ENCODE assay signal across 23 cellular contexts in the genomic region with DNA sequence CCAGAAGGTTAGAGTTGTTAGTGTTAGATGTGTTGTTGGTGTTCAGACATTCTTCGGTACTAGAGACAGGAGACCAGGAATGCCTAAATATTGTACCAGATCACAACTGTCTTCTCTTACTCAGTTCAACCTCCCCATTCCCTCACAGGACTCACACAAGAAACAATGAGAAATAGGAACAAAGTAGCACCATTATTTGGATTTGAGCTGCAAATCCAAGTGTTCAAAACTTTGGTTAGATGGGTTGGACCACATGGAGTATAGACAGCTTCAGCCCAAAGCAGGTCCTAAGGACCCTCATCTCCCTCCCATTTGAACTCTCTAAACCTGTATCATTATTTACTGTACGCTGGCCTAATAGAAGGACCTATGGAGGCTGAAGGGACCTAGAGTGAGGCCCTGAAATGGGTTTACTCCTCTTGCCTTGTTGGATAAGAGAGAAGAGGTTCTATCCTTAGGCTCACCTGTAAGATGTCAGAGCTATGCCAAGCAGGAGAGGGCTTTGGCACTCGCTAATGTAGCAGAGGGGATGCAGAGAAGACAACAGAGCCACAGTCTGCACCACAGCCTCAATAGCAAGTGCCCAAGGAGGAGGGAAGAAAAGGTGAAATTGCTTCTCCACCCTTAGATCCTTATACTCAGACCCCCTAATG.
"Had no signal": no experiment of that assay in that cellular context is flagged by ENCODE, and none has a peak within 500 bp of the region (broad histone marks: within the 10 kb centered on the region; RNA-seq: fewer than 3 reads in every experiment).

No MANE protein-coding gene starts in this region.

- H3K27ac ChIP-seq: PC-9 had no signal

- H3K4me2 ChIP-seq: PC-9 had no signal

- H3K27ac Mint-ChIP-seq: activated B cell treated with CpG ODN at 0.5 μM for 24 hours; activated CD4-positive, alpha-beta memory T cell treated with anti-CD3 and anti-CD28 coated beads, Interleukin-2, amount 10 ng/mL, durations not matched to agents 7 days and 5 days; activated naive CD4-positive, alpha-beta T cell treated with anti-CD3 and anti-CD28 coated beads, Interleukin-2, amount 10 ng/mL, durations not matched to agents 7 days and 5 days; activated naive CD8-positive, alpha-beta T cell treated with anti-CD3 and anti-CD28 coated beads for 36 hours; activated T-cell treated with anti-CD3 and anti-CD28 coated beads, Interleukin-2, amount 50 U/mL, for 72 hours; activated T-helper 2 cell treated with anti-CD3 and anti-CD28 coated beads, Interferon-gamma antibody, Interleukin-2, Interleukin-4, amounts not matched to agents 10 μg/mL and 5 μg/mL and 100 μg/mL, durations not matched to agents 14 hours and 24 hours and 36 hours had no signal

- H2AFZ ChIP-seq: PC-9 had no signal

- H3K27me3 Mint-ChIP-seq: activated CD4-positive, alpha-beta memory T cell treated with anti-CD3 and anti-CD28 coated beads, Interleukin-2, amount 10 ng/mL, durations not matched to agents 7 days and 5 days had no signal

- H3K4me3 Mint-ChIP-seq: activated B cell treated with CpG ODN at 0.5 μM for 24 hours; activated CD4-positive, alpha-beta memory T cell treated with anti-CD3 and anti-CD28 coated beads, Interleukin-2, amount 10 ng/mL, durations not matched to agents 7 days and 5 days; activated naive CD4-positive, alpha-beta T cell treated with anti-CD3 and anti-CD28 coated beads, Interleukin-2, amount 10 ng/mL, durations not matched to agents 7 days and 5 days; activated naive CD8-positive, alpha-beta T cell treated with anti-CD3 and anti-CD28 coated beads for 36 hours; activated T-cell treated with anti-CD3 and anti-CD28 coated beads, Interleukin-2, amount 50 U/mL, for 72 hours had no signal

- FAIRE-seq: TTC549 had no signal

- H3K4me3 ChIP-seq: MG63, PC-9 had no signal

- H3K27me3 ChIP-seq: MG63 had no signal

- H3K9me3 ChIP-seq: MG63 had no signal

- DNase-seq: activated B cell treated with CpG ODN at 0.5 μM for 24 hours; activated CD4-positive, alpha-beta memory T cell treated with anti-CD3 and anti-CD28 coated beads, Interleukin-2, amount 10 ng/mL, durations not matched to agents 7 days and 5 days; activated CD4-positive, alpha-beta T cell treated with anti-CD3 and anti-CD28 coated beads for 1 hour; activated CD4-positive, alpha-beta T cell treated with anti-CD3 and anti-CD28 coated beads, Interleukin-2, amount 50 U/mL, for 1 hour; activated CD8-positive, alpha-beta memory T cell treated with anti-CD3 and anti-CD28 coated beads, Interleukin-2, amount 50 U/mL, for 4 hours; activated gamma-delta T cell treated with Interleukin-2 at 50 U/mL for 16 hours; activated naive CD4-positive, alpha-beta T cell treated with anti-CD3 and anti-CD28 coated beads, Interleukin-2, amount 10 ng/mL, durations not matched to agents 7 days and 5 days; activated naive CD8-positive, alpha-beta T cell treated with anti-CD3 and anti-CD28 coated beads for 36 hours; activated T-cell treated with anti-CD3 and anti-CD28 coated beads, Interleukin-2, amount 50 U/mL, for 72 hours; caudate nucleus; MG63; MV-4-11; NCI-H1105; NCI-H1436; NCI-H1694 treated with DMSO at 0.1 percent for 48 hours; NCI-H2029 treated with DMSO at 0.1 percent for 48 hours; NCI-H510A treated with DMSO at 0.1 percent for 48 hours; PC-9; SHP77 treated with DMSO at 0.1 percent for 48 hours; T-helper 2 cell; T1000 had no signal

- ATAC-seq: activated T-cell treated with anti-CD3 and anti-CD28 coated beads, Interleukin-2, amount 50 U/mL, for 72 hours had no signal
